ENCODE assay signal across 17 cellular contexts in genomic region chr13:110293649-110294048, GRCh38. TPM values are rescaled to one million over a fixed set of nuclear protein-coding genes. Genes with fewer than 3 reads are reported as not detected.
"Had no signal": no experiment of that assay in that cellular context is flagged by ENCODE, and none has a peak within 500 bp of the region (broad histone marks: within the 10 kb centered on the region; RNA-seq: fewer than 3 reads in every experiment).

No MANE protein-coding gene starts in this region.

- H3K36me3 Mint-ChIP-seq: activated naive CD8-positive, alpha-beta T cell treated with anti-CD3 and anti-CD28 coated beads, Interleukin-2, amount 10 ng/mL, durations not matched to agents 7 days and 5 days; T-cell; type B pancreatic cell had no signal

- H3K4me3 ChIP-seq: ascending aorta, ovary, SJSA1, skin epidermis had no signal

- H3K27ac ChIP-seq: epithelial cell of prostate, ovary, SJSA1, skin epidermis, VCaP had no signal

- H3K36me3 ChIP-seq: ovary had no signal

- H3K9me3 ChIP-seq: ascending aorta, ovary, SJSA1 had no signal

- H3K9me3 Mint-ChIP-seq: activated CD4-positive, alpha-beta memory T cell treated with anti-CD3 and anti-CD28 coated beads, Interleukin-2, amount 10 ng/mL, durations not matched to agents 7 days and 5 days; neural crest cell had no signal

- H3K4me3 Mint-ChIP-seq: activated CD4-positive, alpha-beta memory T cell treated with anti-CD3 and anti-CD28 coated beads, Interleukin-2, amount 10 ng/mL, durations not matched to agents 7 days and 5 days; activated CD4-positive, alpha-beta T cell treated with anti-CD3 and anti-CD28 coated beads for 36 hours; activated naive CD8-positive, alpha-beta T cell treated with anti-CD3 and anti-CD28 coated beads, Interleukin-2, amount 10 ng/mL, durations not matched to agents 7 days and 5 days; activated T-cell treated with anti-CD3 and anti-CD28 coated beads, Interleukin-2, amount 50 U/mL, for 72 hours; neural crest cell; T-cell; type B pancreatic cell had no signal

- H3K27ac Mint-ChIP-seq: activated CD4-positive, alpha-beta memory T cell treated with anti-CD3 and anti-CD28 coated beads, Interleukin-2, amount 10 ng/mL, durations not matched to agents 7 days and 5 days; activated CD4-positive, alpha-beta T cell treated with anti-CD3 and anti-CD28 coated beads for 36 hours; activated naive CD8-positive, alpha-beta T cell treated with anti-CD3 and anti-CD28 coated beads, Interleukin-2, amount 10 ng/mL, durations not matched to agents 7 days and 5 days; activated T-cell treated with anti-CD3 and anti-CD28 coated beads, Interleukin-2, amount 50 U/mL, for 72 hours; T-cell; type B pancreatic cell had no signal

- H3K4me1 Mint-ChIP-seq: T-cell had no signal

- ATAC-seq: activated CD4-positive, alpha-beta T cell treated with anti-CD3 and anti-CD28 coated beads for 36 hours; activated T-cell treated with anti-CD3 and anti-CD28 coated beads, Interleukin-2, amount 50 U/mL, for 72 hours; T-cell had no signal

- H3K4me1 ChIP-seq: SJSA1 had no signal

- DNase-seq: activated CD4-positive, alpha-beta memory T cell treated with anti-CD3 and anti-CD28 coated beads, Interleukin-2, amount 10 ng/mL, durations not matched to agents 7 days and 5 days; activated CD4-positive, alpha-beta T cell treated with anti-CD3 and anti-CD28 coated beads for 36 hours; activated CD8-positive, alpha-beta memory T cell treated with anti-CD3 and anti-CD28 coated beads, Interleukin-2, amount 50 U/mL, for 4 hours; activated naive CD8-positive, alpha-beta T cell treated with anti-CD3 and anti-CD28 coated beads, Interleukin-2, amount 10 ng/mL, durations not matched to agents 7 days and 5 days; activated T-cell treated with anti-CD3 and anti-CD28 coated beads, Interleukin-2, amount 50 U/mL, for 72 hours; effector CD8-positive, alpha-beta T cell; T-cell; T1000 had no signal

- FAIRE-seq: islet of Langerhans had no signal

- H3K27me3 Mint-ChIP-seq: type B pancreatic cell had no signal

- H3K27me3 ChIP-seq: ascending aorta, ovary, SJSA1 had no signal

RNA-seq across cellular contexts. Expression of gene COL4A1, which starts 13.3 kb away (rescaled TPM):
- total RNA-seq: activated CD4-positive, alpha-beta memory T cell treated with anti-CD3 and anti-CD28 coated beads, Interleukin-2, amount 10 ng/mL, durations not matched to agents 7 days and 5 days; activated naive CD8-positive, alpha-beta T cell treated with anti-CD3 and anti-CD28 coated beads, Interleukin-2, amount 10 ng/mL, durations not matched to agents 7 days and 5 days had no signal

RNA-seq across cellular contexts. Expression of gene COL4A2, which starts 13.4 kb away (rescaled TPM):
- total RNA-seq: activated CD4-positive, alpha-beta memory T cell treated with anti-CD3 and anti-CD28 coated beads, Interleukin-2, amount 10 ng/mL, durations not matched to agents 7 days and 5 days; activated CD4-positive, alpha-beta T cell treated with anti-CD3 and anti-CD28 coated beads for 36 hours; activated naive CD8-positive, alpha-beta T cell treated with anti-CD3 and anti-CD28 coated beads, Interleukin-2, amount 10 ng/mL, durations not matched to agents 7 days and 5 days; activated T-cell treated with anti-CD3 and anti-CD28 coated beads, Interleukin-2, amount 50 U/mL, for 72 hours had no signal
